ENCODE assay signal across 9 cellular contexts in genomic region chr19:51692065-51692915, GRCh38. TPM values are rescaled to one million over a fixed set of nuclear protein-coding genes. Genes with fewer than 3 reads are reported as not detected.
DNase-seq lines count a peak whose midpoint lies in the region; TF ChIP-seq lines count a peak whose summit lies in the region.
"Had no signal": no experiment of that assay in that cellular context is flagged by ENCODE, and none has a peak within 500 bp of the region (broad histone marks: within the 10 kb centered on the region; RNA-seq: fewer than 3 reads in every experiment).

No MANE protein-coding gene starts in this region.

- no peak overlapping the region for H3K4me3 ChIP-seq in CD4-positive, alpha-beta memory T cell (ENCODE audit: low read length in 2 of 2)
- H3K4me3 ChIP-seq in WI38 (ENCODE audit: low read depth, low read length) = peak overlapping the region; percentile 89
- peak overlapping the region; percentile 98 for H3K4me3 ChIP-seq in hepatocyte
- peak overlapping the region; percentile 88 for H3K4me3 ChIP-seq in skeletal muscle cell (ENCODE audit: low read depth, low read length)

- H3K27me3 Mint-ChIP-seq in CD4-positive, alpha-beta memory T cell = no peaks in the 10 kb centered on the region

- H3K9me2 ChIP-seq in hepatocyte (replicated peaks; ENCODE audit: insufficient read depth) = no peaks in the 10 kb centered on the region

- POLR2A ChIA-PET in CD4-positive, alpha-beta memory T cell (lab: Charles Lee; ENCODE audit: partially characterized antibody) = interaction anchor here (3.1 to 3.9 kb wide), 2 partner anchors 11 kb away, joined by 14 to 40 read pairs; no protein-coding TSS in a partner anchor

- CTCF ChIA-PET in CD4-positive, alpha-beta memory T cell (lab: Charles Lee; ENCODE audit: partially characterized antibody) = no interaction called here

- H3K27ac ChIP-seq in CD4-positive, alpha-beta memory T cell (ENCODE audit: low read depth, low read length) = no peak overlapping the region
- H3K27ac ChIP-seq in hepatocyte = peak overlapping the region; percentile 98

- no peak overlapping the region for H2AFZ ChIP-seq in hepatocyte

- peak overlapping the region; percentile 92 for H3K4me2 ChIP-seq in hepatocyte

- peaks cover 9 to 29% (median 17%) of the 10 kb centered on the region in 4 donors for H3K4me1 Mint-ChIP-seq in CD4-positive, alpha-beta memory T cell

- no peak for DNase-seq in CD4-positive, alpha-beta memory T cell
- DNase-seq in hepatocyte (ENCODE audit: low spot score) (no peak), skeletal muscle cell (ENCODE audit: low read depth) (no peak), SIG-M5 treated with dmso at 0.1 percent for 504 hours (lab: John Stamatoyannopoulos, UW; ENCODE audit: unreplicated experiment) (no peak), GM03348 (ENCODE audit: low spot score) (no peak)
- no peak for DNase-seq in effector CD4-positive, alpha-beta T cell
- no peak for DNase-seq in stimulated activated CD4-positive, alpha-beta T cell treated with anti-CD3 and anti-CD28 coated beads, Interleukin-4, amount 100 ng/mL, for 24 hours
- DNase-seq: DMS153 had no signal

- no peaks in the 10 kb centered on the region for H3K36me3 ChIP-seq in CD4-positive, alpha-beta memory T cell (ENCODE audit: insufficient read depth, low read length)
- no peaks in the 10 kb centered on the region for H3K36me3 ChIP-seq in hepatocyte (replicated peaks; ENCODE audit: insufficient read depth, low read depth)

- H3K4me3 Mint-ChIP-seq in CD4-positive, alpha-beta memory T cell = peak overlapping the region in 1 of 8 donors; percentile 41

- TF ChIP-seq CTCF in WI38 (IDR thresholded peaks at IDR 0.05; ENCODE audit: low read depth, low read length) (no peak), hepatocyte (IDR thresholded peaks at IDR 0.05; ENCODE audit: poor library complexity) (no peak)

- no peaks in the 10 kb centered on the region for H3K9me3 ChIP-seq in CD4-positive, alpha-beta memory T cell (ENCODE audit: control insufficient read depth in 1 of 2, low read length in 2 of 2)
- no peaks in the 10 kb centered on the region for H3K9me3 ChIP-seq in hepatocyte (ENCODE audit: low read depth)

- H3K27ac Mint-ChIP-seq in CD4-positive, alpha-beta memory T cell = peak overlapping the region in 4 of 7 donors; percentile 42 to 70 (median 60)

- H3K9me3 Mint-ChIP-seq in CD4-positive, alpha-beta memory T cell = no peaks in the 10 kb centered on the region

- peaks cover 63% of the 10 kb centered on the region for H4K20me1 ChIP-seq in hepatocyte (ENCODE audit: insufficient read depth, poor library complexity, severe bottlenecking)

- peaks cover 6% of the 10 kb centered on the region for H3K4me1 ChIP-seq in CD4-positive, alpha-beta memory T cell (ENCODE audit: insufficient read depth, low read length)
- H3K4me1 ChIP-seq in hepatocyte (ENCODE audit: insufficient read depth) = peaks cover 14% of the 10 kb centered on the region

- H3K36me3 Mint-ChIP-seq in CD4-positive, alpha-beta memory T cell = peaks cover 2 to 5% of the 10 kb centered on the region in 2 donors

- no peaks in the 10 kb centered on the region for H3K27me3 ChIP-seq in CD4-positive, alpha-beta memory T cell (ENCODE audit: insufficient read depth, low read length)
- H3K27me3 ChIP-seq in hepatocyte = no peaks in the 10 kb centered on the region

- WGBS in hepatocyte (ENCODE audit: low lambda C conversion rate, missing lambda C conversion rate) = 78% methylated on average over 15 of the region's 26 CpGs

- intact Hi-C loops in CD4-positive, alpha-beta memory T cell (cut with micrococcal nuclease) = no loop called here

- peaks cover 79% of the 10 kb centered on the region for H3K79me2 ChIP-seq in hepatocyte

RNA-seq across cellular contexts. Expression of gene SPACA6, which starts 0.8 kb away (rescaled TPM):
- 10 to 100 TPM; 10.2 to 11.0 TPM for total RNA-seq in CD4-positive, alpha-beta memory T cell
- 1 to 10 TPM; 2.5 to 2.9 TPM for polyA plus RNA-seq in CD4-positive, alpha-beta memory T cell
- total RNA-seq in hepatocyte = 6.9 and 7.2 TPM in 2 replicates
- polyA plus RNA-seq in hepatocyte = 13.1 and 17.7 TPM in 2 replicates

RNA-seq across cellular contexts. Expression of gene HAS1, which starts 31.5 kb away (rescaled TPM):
- total RNA-seq in CD4-positive, alpha-beta memory T cell = not detected
- not detected for polyA plus RNA-seq in CD4-positive, alpha-beta memory T cell
- 0.13 TPM in 1 of 2 replicates, not detected in the other for total RNA-seq in hepatocyte
- polyA plus RNA-seq in hepatocyte = 0.07 and 1.4 TPM in 2 replicates

RNA-seq across cellular contexts. Expression of gene SIGLEC14, which starts 45.7 kb away (rescaled TPM):
- total RNA-seq in CD4-positive, alpha-beta memory T cell = 1 to 10 TPM in 1 of 2 experiments, under 1 TPM in 1; 0.69 to 1.4 TPM
- polyA plus RNA-seq in CD4-positive, alpha-beta memory T cell = under 1 TPM in 1 of 2 donors, not detected in 1; 0.11 TPM
- 0.13 TPM in 1 of 2 replicates, not detected in the other for total RNA-seq in hepatocyte
- 0.15 and 0.47 TPM in 2 replicates for polyA plus RNA-seq in hepatocyte

RNA-seq across cellular contexts. Expression of gene FPR1, which starts 59.4 kb away (rescaled TPM):
- not detected for total RNA-seq in CD4-positive, alpha-beta memory T cell
- under 1 TPM in 1 of 2 donors, not detected in 1; 0.30 TPM for polyA plus RNA-seq in CD4-positive, alpha-beta memory T cell
- total RNA-seq in hepatocyte = 0.24 and 0.53 TPM in 2 replicates
- 1.7 and 2.6 TPM in 2 replicates for polyA plus RNA-seq in hepatocyte

Comparison
In these comparisons a context has a peak if more than half of its experiments do, and no peak if none do; other contexts are left out.
1. H3K4me3 ChIP-seq: peak in WI38 (single experiment), hepatocyte (single experiment) and skeletal muscle cell (single experiment); none in CD4-positive, alpha-beta memory T cell (0 of 2).